Comparison of ENCODE assay signal across 8 cellular contexts in genomic region chr6:27295301-27296079, GRCh38. TPM values are rescaled to one million over a fixed set of nuclear protein-coding genes. Genes with fewer than 3 reads are reported as not detected.
DNase-seq lines count a peak whose midpoint lies in the region; ATAC-seq and TF ChIP-seq lines count a peak whose summit lies in the region.

No MANE protein-coding gene starts in this region.

- H3K9me3 ChIP-seq in adipocyte (ENCODE audit: control insufficient read depth, low read length), result peaks cover 11% of the 10 kb centered on the region

- no peak for TF ChIP-seq CTCF in LNCaP clone FGC (IDR thresholded peaks at IDR 0.05; ENCODE audit: control insufficient read depth, extremely low read depth, insufficient read depth)

- peak; percentile 95 for DNase-seq in DMS 273 (lab: John Stamatoyannopoulos, UW; ENCODE audit: unreplicated experiment)
- peak; percentile 64 for DNase-seq in LNCaP clone FGC (ENCODE audit: low read depth)
- peak; percentile 59 for DNase-seq in adipocyte (ENCODE audit: low read depth)
- peak; percentile 27 to 41 for DNase-seq in lung microvascular endothelial cell (ENCODE audit: low read depth in 2 of 2)
- DNase-seq in cerebellar nuclear complex (lab: John Stamatoyannopoulos, UW), result no peak

- H3K4me1 ChIP-seq in adipocyte (ENCODE audit: control insufficient read depth, insufficient read depth, low read length), result peaks cover 18% of the 10 kb centered on the region

- H3K27me3 ChIP-seq in adipocyte (replicated peaks; ENCODE audit: control insufficient read depth, insufficient read depth, low read length), result peaks cover 12% of the 10 kb centered on the region

- no peak for ATAC-seq in GM18511 (IDR thresholded peaks at IDR 0.05; ENCODE audit: unreplicated experiment)
- no peak for ATAC-seq in HG03439 (IDR thresholded peaks at IDR 0.05; ENCODE audit: unreplicated experiment)
- no peak for ATAC-seq in GM18502 (IDR thresholded peaks at IDR 0.05; ENCODE audit: poor library complexity, unreplicated experiment)

- H3K4me3 ChIP-seq in LNCaP clone FGC (ENCODE audit: low read depth, low read length), result peak overlapping the region; percentile 67
- peak overlapping the region; percentile 77 for H3K4me3 ChIP-seq in adipocyte (ENCODE audit: low read length)

- no peaks in the 10 kb centered on the region for H3K36me3 ChIP-seq in adipocyte (ENCODE audit: control insufficient read depth, insufficient read depth, low read length, severe bottlenecking)

- no peak overlapping the region for H3K9ac ChIP-seq in adipocyte (ENCODE audit: low read length)

RNA-seq across cellular contexts. Expression of gene POM121L2, which starts 16.6 kb away (rescaled TPM):
- total RNA-seq in lung microvascular endothelial cell, result not detected in 2 replicates

RNA-seq across cellular contexts. Expression of gene PRSS16, which starts 48.0 kb away (rescaled TPM):
- total RNA-seq in lung microvascular endothelial cell, result 0.22 TPM in 1 of 2 replicates, not detected in the other

Comparison
In these comparisons a context has a peak if more than half of its experiments do, and no peak if none do; other contexts are left out.
1. DNase-seq: peak in DMS 273 (single experiment), LNCaP clone FGC (single experiment), adipocyte (single experiment) and lung microvascular endothelial cell (2 of 2); none in cerebellar nuclear complex (0 of 2).